8 cellular contexts compared by ENCODE assay signal in the genomic region with DNA sequence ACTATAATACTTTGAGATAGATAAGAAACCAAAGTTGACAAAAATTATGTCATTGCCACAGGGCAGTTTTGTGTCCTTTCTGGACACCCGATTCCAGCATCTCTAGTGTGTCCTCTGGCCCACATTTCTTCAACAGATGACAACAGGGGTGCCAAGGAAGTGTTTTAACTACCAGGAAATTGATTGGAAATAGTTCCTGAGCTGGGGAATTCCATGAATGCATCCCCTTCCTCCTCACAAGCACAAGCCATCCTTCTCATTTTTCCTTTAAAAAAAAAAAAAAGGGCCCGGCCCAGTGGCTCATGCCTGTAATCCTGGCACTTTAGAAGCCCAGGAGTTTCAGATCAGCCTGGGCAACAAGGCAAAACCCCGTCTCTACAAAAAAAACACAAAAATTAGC. TPM values are rescaled to one million over a fixed set of nuclear protein-coding genes. Genes with fewer than 3 reads are reported as not detected.
DNase-seq lines count a peak whose midpoint lies in the region; ATAC-seq and TF ChIP-seq lines count a peak whose summit lies in the region.

No MANE protein-coding gene starts in this region.

- H3K79me2 ChIP-seq in ACC112 (ENCODE audit: control insufficient read depth, insufficient read depth, low read length, unreplicated experiment) = peaks cover 4% of the 10 kb centered on the region

- CTCF ChIA-PET in GM10248 (lab: Yijun Ruan, JAX) = interaction anchor here (0.8 to 4.9 kb wide), 15 partner anchors 10 to 198 kb away, joined by 3 to 43 read pairs (median 3); a partner anchor contains a TSS

- POLR2A ChIA-PET in GM10248 (lab: Yijun Ruan, JAX) = interaction anchor here (0.8 to 2.5 kb wide), 7 partner anchors 21 to 219 kb away, joined by 3 to 23 read pairs (median 3); a partner anchor contains a TSS

- H3K9me3 ChIP-seq in colonic mucosa = no peaks in the 10 kb centered on the region

- peak overlapping the region in 1 of 2 donors; percentile 52 for H3K9ac ChIP-seq in colonic mucosa (ENCODE audit: low read depth in 2 of 2, low read length in 2 of 2)

- intact Hi-C loops in colonic mucosa (cut with DNase I) (no loop called here), left colon (cut with DNase I, micrococcal nuclease) (no loop called here)

- H3K4me1 ChIP-seq in ACC112 (ENCODE audit: control insufficient read depth, insufficient read depth, low read length, unreplicated experiment) (peaks cover 13% of the 10 kb centered on the region), colonic mucosa (peaks cover 8% of the 10 kb centered on the region)

- DNase-seq in LNCaP clone FGC (ENCODE audit: low read depth) (no peak), colonic mucosa (no peak), left colon (no peak), GM10248 (ENCODE audit: extremely low spot score) (no peak), MV-4-11 (lab: John Stamatoyannopoulos, UW) (no peak)
- no peak for DNase-seq in natural killer cell treated with Interleukin-12 subunit alpha and Interleukin-12 subunit beta and Interleukin-15 and Interleukin-18, amount 100 ng/mL, for 72 hours (ENCODE audit: low spot score)

- no peaks in the 10 kb centered on the region for H3K9me3 Mint-ChIP-seq in natural killer cell treated with Interleukin-12 subunit alpha and Interleukin-12 subunit beta and Interleukin-15 and Interleukin-18, amount 100 ng/mL, for 72 hours

- ATAC-seq in natural killer cell treated with Interleukin-12 subunit alpha and Interleukin-12 subunit beta and Interleukin-15 and Interleukin-18, amount 100 ng/mL, for 72 hours = no peak
- ATAC-seq in left colon (no peak), HG03354 (IDR thresholded peaks at IDR 0.05; ENCODE audit: poor library complexity, severe bottlenecking, unreplicated experiment) (no peak)

- peak overlapping the region; percentile 100 for H3K4me3 Mint-ChIP-seq in natural killer cell treated with Interleukin-12 subunit alpha and Interleukin-12 subunit beta and Interleukin-15 and Interleukin-18, amount 100 ng/mL, for 72 hours

- H3K27ac ChIP-seq in ACC112 (ENCODE audit: low read depth, low read length) = peak overlapping the region; percentile 93
- peak overlapping the region; percentile 98 for H3K27ac ChIP-seq in colonic mucosa

- TF ChIP-seq CTCF in LNCaP clone FGC (IDR thresholded peaks at IDR 0.05; ENCODE audit: control insufficient read depth, extremely low read depth, insufficient read depth) (no peak), colonic mucosa (IDR thresholded peaks at IDR 0.05) (no peak), GM10248 (IDR thresholded peaks at IDR 0.05; ENCODE audit: control extremely low read depth, extremely low read depth, low read depth, missing control alignments) (no peak)

- no peaks in the 10 kb centered on the region for H3K27me3 Mint-ChIP-seq in natural killer cell treated with Interleukin-12 subunit alpha and Interleukin-12 subunit beta and Interleukin-15 and Interleukin-18, amount 100 ng/mL, for 72 hours

- H3K27ac Mint-ChIP-seq in natural killer cell treated with Interleukin-12 subunit alpha and Interleukin-12 subunit beta and Interleukin-15 and Interleukin-18, amount 100 ng/mL, for 72 hours = peak overlapping the region; percentile 96 to 99

- H2AFZ ChIP-seq in ACC112 (ENCODE audit: low read length, unreplicated experiment) = no peak overlapping the region

- H3K4me3 ChIP-seq in ACC112 (ENCODE audit: low read depth, low read length) (peak overlapping the region; percentile 85; the same call in 1 of the 2 replicates), LNCaP clone FGC (ENCODE audit: low read depth, low read length) (peak overlapping the region; percentile 74), colonic mucosa (no peak overlapping the region)

- H3K36me3 ChIP-seq in ACC112 (ENCODE audit: insufficient read depth, low read length) (peaks cover 4% of the 10 kb centered on the region; the same call in 1 of the 2 replicates), colonic mucosa (peaks cover 19% of the 10 kb centered on the region)

- H3K36me3 Mint-ChIP-seq in natural killer cell treated with Interleukin-12 subunit alpha and Interleukin-12 subunit beta and Interleukin-15 and Interleukin-18, amount 100 ng/mL, for 72 hours = peaks cover 18% of the 10 kb centered on the region

- peaks cover 17 to 20% of the 10 kb centered on the region in 2 donors for H3K4me1 Mint-ChIP-seq in natural killer cell treated with Interleukin-12 subunit alpha and Interleukin-12 subunit beta and Interleukin-15 and Interleukin-18, amount 100 ng/mL, for 72 hours (ENCODE audit: low read depth in 2 of 2)

- H3K27me3 ChIP-seq in ACC112 (ENCODE audit: insufficient read depth, low read length) (no peaks in the 10 kb centered on the region), colonic mucosa (no peaks in the 10 kb centered on the region)

RNA-seq across cellular contexts. Expression of a gene that starts 0.7 kb away (rescaled TPM):
- total RNA-seq in colonic mucosa = 10 to 100 TPM; 21.8 to 37.7 TPM
- total RNA-seq in natural killer cell treated with Interleukin-12 subunit alpha and Interleukin-12 subunit beta and Interleukin-15 and Interleukin-18, amount 100 ng/mL, for 72 hours = 10 to 100 TPM; 72.8 to 98.7 TPM
- total RNA-seq in left colon = 10 to 100 TPM; 27.0 to 28.8 TPM

RNA-seq across cellular contexts. Expression of a gene that starts 9.4 kb away (rescaled TPM):
- total RNA-seq in colonic mucosa (1 to 10 TPM; 3.2 to 3.6 TPM), left colon (1 to 10 TPM; 2.0 to 3.2 TPM)
- total RNA-seq in natural killer cell treated with Interleukin-12 subunit alpha and Interleukin-12 subunit beta and Interleukin-15 and Interleukin-18, amount 100 ng/mL, for 72 hours = 1 to 10 TPM; 4.5 to 4.6 TPM

RNA-seq across cellular contexts. Expression of a gene that starts 9.9 kb away (rescaled TPM):
- 10 to 100 TPM; 37.5 to 58.7 TPM for total RNA-seq in colonic mucosa
- 100 to 1,000 TPM; 122 to 205 TPM for total RNA-seq in natural killer cell treated with Interleukin-12 subunit alpha and Interleukin-12 subunit beta and Interleukin-15 and Interleukin-18, amount 100 ng/mL, for 72 hours
- 10 to 100 TPM; 45.4 to 57.9 TPM for total RNA-seq in left colon

RNA-seq across cellular contexts. Expression of a gene that starts 20.8 kb away (rescaled TPM):
- total RNA-seq in colonic mucosa (100 to 1,000 TPM in 1 of 2 donors, 10 to 100 TPM in 1; 91.0 to 133 TPM), left colon (10 to 100 TPM; 84.5 to 96.6 TPM)
- total RNA-seq in natural killer cell treated with Interleukin-12 subunit alpha and Interleukin-12 subunit beta and Interleukin-15 and Interleukin-18, amount 100 ng/mL, for 72 hours = 100 to 1,000 TPM; 234 to 259 TPM

RNA-seq across cellular contexts. Expression of a gene that starts 23.9 kb away (rescaled TPM):
- 100 to 1,000 TPM; 252 to 303 TPM for total RNA-seq in colonic mucosa
- 100 to 1,000 TPM; 269 to 297 TPM for total RNA-seq in natural killer cell treated with Interleukin-12 subunit alpha and Interleukin-12 subunit beta and Interleukin-15 and Interleukin-18, amount 100 ng/mL, for 72 hours
- total RNA-seq in left colon = 100 to 1,000 TPM; 214 to 270 TPM
